ENCODE assay signal across 9 cellular contexts in the genomic region with DNA sequence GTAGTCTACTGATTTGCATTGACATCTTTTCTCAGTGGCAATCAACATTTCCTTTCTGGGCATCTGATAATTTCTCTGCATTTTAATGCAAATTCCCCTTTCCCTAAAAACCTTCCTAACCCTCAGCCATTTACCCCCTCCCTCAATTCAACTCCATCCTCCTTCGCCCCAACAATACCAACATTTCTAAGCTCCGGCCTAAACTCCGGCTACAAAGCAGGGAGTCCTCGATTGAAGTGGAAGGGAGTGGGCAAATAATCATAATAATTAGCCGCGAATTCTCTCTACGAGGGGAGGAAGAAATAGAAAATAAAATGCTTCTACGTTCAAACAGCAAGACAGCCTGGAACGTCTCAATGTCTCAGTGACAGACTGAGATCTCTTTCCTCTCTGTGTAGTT. TPM values are rescaled to one million over a fixed set of nuclear protein-coding genes. Genes with fewer than 3 reads are reported as not detected.
DNase-seq lines count a peak whose midpoint lies in the region; ATAC-seq and TF ChIP-seq lines count a peak whose summit lies in the region.
"Had no signal": no experiment of that assay in that cellular context is flagged by ENCODE, and none has a peak within 500 bp of the region (broad histone marks: within the 10 kb centered on the region; RNA-seq: fewer than 3 reads in every experiment).

No MANE protein-coding gene starts in this region.

- no peaks in the 10 kb centered on the region for H3K9me3 Mint-ChIP-seq in memory B cell

- peak overlapping the region; percentile 100 for H3K4me3 Mint-ChIP-seq in memory B cell

- intact Hi-C loops in right cardiac atrium (cut with DNase I), result loop anchor here in 1 of 4 donors (10.0 kb wide), 1 partner anchor 214 kb away; no protein-coding TSS in a partner anchor
- intact Hi-C loops in left ventricle myocardium superior (cut with micrococcal nuclease), result no loop called here
- intact Hi-C loops in ascending aorta (cut with DNase I), result no loop called here
- intact Hi-C loops in upper lobe of right lung (cut with DNase I), result no loop called here

- H3K9me3 ChIP-seq in right cardiac atrium (ENCODE audit: control insufficient read depth, low read length), result no peaks in the 10 kb centered on the region
- H3K9me3 ChIP-seq in ascending aorta, result no peaks in the 10 kb centered on the region
- no peaks in the 10 kb centered on the region for H3K9me3 ChIP-seq in upper lobe of right lung

- H3K4me1 Mint-ChIP-seq in memory B cell, result peaks cover 37% of the 10 kb centered on the region

- H3K4me1 ChIP-seq in right cardiac atrium (ENCODE audit: control insufficient read depth, insufficient read depth, low read length) (no peaks in the 10 kb centered on the region), ascending aorta (peaks cover 14 to 34% of the 10 kb centered on the region in 2 donors), upper lobe of right lung (peaks cover 31% of the 10 kb centered on the region)

- H3K27me3 ChIP-seq in right cardiac atrium (ENCODE audit: control insufficient read depth, insufficient read depth) (no peaks in the 10 kb centered on the region), ascending aorta (peaks cover 37% of the 10 kb centered on the region), upper lobe of right lung (peaks cover 74% of the 10 kb centered on the region)

- H3K27ac Mint-ChIP-seq in memory B cell, result peak overlapping the region; percentile 92

- 46% methylated on average over 9 of the region's 9 CpGs for WGBS in right cardiac atrium

- peaks cover 34% of the 10 kb centered on the region for H3K36me3 Mint-ChIP-seq in memory B cell

- H3K4me3 ChIP-seq in right cardiac atrium (ENCODE audit: low read length), result peak overlapping the region; percentile 66
- peak overlapping the region; percentile 68 to 71 for H3K4me3 ChIP-seq in ascending aorta
- peak overlapping the region; percentile 66 for H3K4me3 ChIP-seq in upper lobe of right lung

- ATAC-seq in right cardiac atrium (no peak), left ventricle myocardium superior (no peak), memory B cell (ENCODE audit: low read depth) (no peak), upper lobe of right lung (no peak), HG03108 (IDR thresholded peaks at IDR 0.05; ENCODE audit: unreplicated experiment) (no peak), GM18873 (IDR thresholded peaks at IDR 0.05; ENCODE audit: low FRiP score, unreplicated experiment) (no peak), GM18868 (IDR thresholded peaks at IDR 0.05; ENCODE audit: unreplicated experiment) (no peak)

- no peak for TF ChIP-seq CTCF in ascending aorta (IDR thresholded peaks at IDR 0.05)
- TF ChIP-seq CTCF in upper lobe of right lung (IDR thresholded peaks at IDR 0.05), result no peak

- no peaks in the 10 kb centered on the region for H3K27me3 Mint-ChIP-seq in memory B cell

- H3K27ac ChIP-seq in right cardiac atrium (ENCODE audit: low read length) (no peak overlapping the region), ascending aorta (no peak overlapping the region), upper lobe of right lung (peak overlapping the region; percentile 39)

- no peaks in the 10 kb centered on the region for H3K36me3 ChIP-seq in ascending aorta
- no peaks in the 10 kb centered on the region for H3K36me3 ChIP-seq in upper lobe of right lung

- DNase-seq in right cardiac atrium (no peak), left ventricle myocardium superior (no peak), ascending aorta (ENCODE audit: low spot score in 2 of 2) (no peak), memory B cell (ENCODE audit: low spot score in 2 of 2) (no peak), upper lobe of right lung (no peak)

RNA-seq across cellular contexts. Expression of a gene that starts 4.6 kb away (rescaled TPM):
- total RNA-seq in right cardiac atrium, result 10 to 100 TPM in 1 of 4 donors, 1 to 10 TPM in 3; 8.3 to 11.2 (median 8.9) TPM
- 3.7 TPM for polyA plus RNA-seq in right cardiac atrium
- total RNA-seq in left ventricle myocardium superior, result 31.2 TPM
- total RNA-seq in ascending aorta, result 0.11 TPM
- total RNA-seq in upper lobe of right lung, result 10.3 TPM
- total RNA-seq: T-helper 1 cell treated with Interleukin-12 subunit alpha and Interleukin-12 subunit beta and Interleukin-4 antibody, amounts not matched to agents 30 ng/mL and 1 ng/mL, for 36 hours had no signal
